ENCODE assay signal across 8 cellular contexts in genomic region chr7:116955801-116956514, GRCh38. TPM values are rescaled to one million over a fixed set of nuclear protein-coding genes. Genes with fewer than 3 reads are reported as not detected.
DNase-seq lines count a peak whose midpoint lies in the region; ATAC-seq and TF ChIP-seq lines count a peak whose summit lies in the region.

No MANE protein-coding gene starts in this region.

- peak overlapping the region in 1 of 2 experiments; percentile 88 for H3K4me3 ChIP-seq in mesenchymal stem cell (ENCODE audit: insufficient read depth in 1 of 2, low read depth in 1 of 2, low read length in 2 of 2)
- H3K4me3 ChIP-seq in effector memory CD4-positive, alpha-beta T cell (ENCODE audit: insufficient read depth, low read depth, low read length, poor library complexity, severe bottlenecking) = no peak overlapping the region

- H3K27me3 Mint-ChIP-seq in activated T-cell treated with anti-CD3 and anti-CD28 coated beads, Interleukin-2, amount 50 U/mL, for 72 hours (ENCODE audit: low read depth) = peaks cover 9% of the 10 kb centered on the region
- no peaks in the 10 kb centered on the region for H3K27me3 Mint-ChIP-seq in activated B cell treated with CpG ODN at 0.5 μM for 24 hours
- no peaks in the 10 kb centered on the region for H3K27me3 Mint-ChIP-seq in Calu3 (ENCODE audit: unreplicated experiment)

- intact Hi-C loops in activated B cell treated with CpG ODN at 0.5 μM for 24 hours (cut with micrococcal nuclease) = loop anchor here (2.0 to 5.0 kb wide), 2 partner anchors 29 to 789 kb away; no protein-coding TSS in a partner anchor
- intact Hi-C loops in Calu3 (cut with micrococcal nuclease; ENCODE audit: unreplicated experiment) = no loop called here

- peaks cover 0 to 3% of the 10 kb centered on the region in 2 experiments for H3K36me3 ChIP-seq in mesenchymal stem cell (ENCODE audit: control insufficient read depth in 1 of 2, insufficient read depth in 2 of 2, low read depth in 1 of 2, low read length in 2 of 2)
- H3K36me3 ChIP-seq in effector memory CD4-positive, alpha-beta T cell (ENCODE audit: control insufficient read depth, insufficient read depth, low read length) = no peaks in the 10 kb centered on the region

- H3K4ac ChIP-seq in mesenchymal stem cell (ENCODE audit: low read depth in 1 of 2, low read length in 2 of 2) = no peak overlapping the region

- POLR2A ChIA-PET in activated B cell treated with CpG ODN at 0.5 μM for 24 hours (lab: Charles Lee) = interaction anchor here (0.8 kb wide), 1 partner anchor 56 kb away, joined by 4 read pairs; no protein-coding TSS in a partner anchor

- no peak overlapping the region for H2BK12ac ChIP-seq in mesenchymal stem cell (ENCODE audit: low read length in 2 of 2)

- H3K9ac ChIP-seq in mesenchymal stem cell (ENCODE audit: low read length) = peak overlapping the region; percentile 96

- H3K18ac ChIP-seq in mesenchymal stem cell (ENCODE audit: low read depth in 1 of 2, low read length in 2 of 2) = no peak overlapping the region

- H3K23ac ChIP-seq in mesenchymal stem cell (ENCODE audit: low read length in 2 of 2) = no peak overlapping the region

- peaks cover 4% of the 10 kb centered on the region for H3K4me1 ChIP-seq in mesenchymal stem cell (ENCODE audit: control insufficient read depth, insufficient read depth, low read depth, low read length)
- H3K4me1 ChIP-seq in effector memory CD4-positive, alpha-beta T cell (ENCODE audit: control insufficient read depth, insufficient read depth, low read length, poor library complexity, severe bottlenecking) = peaks cover 7% of the 10 kb centered on the region

- WGBS in mesenchymal stem cell = 92% methylated on average over 4 of the region's 4 CpGs

- CTCF ChIA-PET in activated B cell treated with CpG ODN at 0.5 μM for 24 hours (lab: Charles Lee) (interaction anchor here (1.0 kb wide), 2 partner anchors 28 to 30 kb away, joined by 4 to 5 read pairs; no protein-coding TSS in a partner anchor), Calu3 (lab: Charles Lee) (no interaction called here)

- peak; percentile 18 to 25 for DNase-seq in activated T-cell treated with anti-CD3 and anti-CD28 coated beads, Interleukin-2, amount 50 U/mL, for 72 hours
- DNase-seq in activated T-cell treated with anti-CD3 and anti-CD28 coated beads for 4 hours (no peak), activated B cell treated with CpG ODN at 0.5 μM for 24 hours (no peak), mesenchymal stem cell (no peak), Calu3 (no peak), cerebellar nuclear complex (lab: John Stamatoyannopoulos, UW) (no peak)
- DNase-seq in effector memory CD4-positive, alpha-beta T cell = no peak

- no peak overlapping the region for H3K4me2 ChIP-seq in mesenchymal stem cell (ENCODE audit: low read length, poor library complexity, severe bottlenecking)

- no peak overlapping the region for H3K14ac ChIP-seq in mesenchymal stem cell (ENCODE audit: low read length in 2 of 2)

- no peak overlapping the region for H2AFZ ChIP-seq in mesenchymal stem cell (ENCODE audit: low read depth, low read length)

- no peak for TF ChIP-seq CTCF in activated B cell treated with CpG ODN at 0.5 μM for 24 hours (IDR thresholded peaks at IDR 0.05)
- no peak for TF ChIP-seq CTCF in Calu3 (IDR thresholded peaks at IDR 0.05; ENCODE audit: unreplicated experiment)

- H2AK5ac ChIP-seq in mesenchymal stem cell (ENCODE audit: low read length, severe bottlenecking) = no peak overlapping the region

- peak; percentile 63 to 71 for ATAC-seq in activated T-cell treated with anti-CD3 and anti-CD28 coated beads, Interleukin-2, amount 50 U/mL, for 72 hours (replicated peaks in 1 of 2)
- ATAC-seq in HG02973 (IDR thresholded peaks at IDR 0.05; ENCODE audit: unreplicated experiment) (peak; percentile 81), activated B cell treated with CpG ODN at 0.5 μM for 24 hours (ENCODE audit: low read depth) (peak; percentile 56)

- no TSS peak for BruUV-seq in Calu3 (replicated peaks; lab: Mats Ljungman, UMichigan)

- H3K9me3 Mint-ChIP-seq in activated T-cell treated with anti-CD3 and anti-CD28 coated beads, Interleukin-2, amount 50 U/mL, for 72 hours = no peaks in the 10 kb centered on the region
- H3K9me3 Mint-ChIP-seq in activated B cell treated with CpG ODN at 0.5 μM for 24 hours = no peaks in the 10 kb centered on the region
- H3K9me3 Mint-ChIP-seq in Calu3 (ENCODE audit: low read depth, unreplicated experiment) = no peaks in the 10 kb centered on the region

- H3K4me3 Mint-ChIP-seq in activated T-cell treated with anti-CD3 and anti-CD28 coated beads, Interleukin-2, amount 50 U/mL, for 72 hours = peak overlapping the region in 1 of 2 donors; percentile 94
- H3K4me3 Mint-ChIP-seq in activated B cell treated with CpG ODN at 0.5 μM for 24 hours = peak overlapping the region; percentile 45
- no peak overlapping the region for H3K4me3 Mint-ChIP-seq in Calu3 (ENCODE audit: low read depth, unreplicated experiment)

- no peak overlapping the region for H2BK120ac ChIP-seq in mesenchymal stem cell (ENCODE audit: low read depth, low read length)

- peaks cover 22% of the 10 kb centered on the region for H3K79me1 ChIP-seq in mesenchymal stem cell (replicated peaks; ENCODE audit: low read length, poor library complexity, severe bottlenecking)

- H3K9me3 ChIP-seq in mesenchymal stem cell (ENCODE audit: control insufficient read depth, low read length) = no peaks in the 10 kb centered on the region
- no peaks in the 10 kb centered on the region for H3K9me3 ChIP-seq in effector memory CD4-positive, alpha-beta T cell (ENCODE audit: control insufficient read depth, low read length)

- no peak overlapping the region for H4K8ac ChIP-seq in mesenchymal stem cell (ENCODE audit: low read length)

- H3K36me3 Mint-ChIP-seq in activated T-cell treated with anti-CD3 and anti-CD28 coated beads, Interleukin-2, amount 50 U/mL, for 72 hours (ENCODE audit: insufficient read depth in 2 of 2) = peaks cover 0 to 3% of the 10 kb centered on the region in 2 donors
- peaks cover 1% of the 10 kb centered on the region for H3K36me3 Mint-ChIP-seq in activated B cell treated with CpG ODN at 0.5 μM for 24 hours (ENCODE audit: low read depth)
- peaks cover 17% of the 10 kb centered on the region for H3K36me3 Mint-ChIP-seq in Calu3 (ENCODE audit: insufficient read depth, unreplicated experiment)

- H3K27ac Mint-ChIP-seq in activated T-cell treated with anti-CD3 and anti-CD28 coated beads, Interleukin-2, amount 50 U/mL, for 72 hours = peak overlapping the region; percentile 30
- peak overlapping the region; percentile 8 for H3K27ac Mint-ChIP-seq in activated B cell treated with CpG ODN at 0.5 μM for 24 hours
- H3K27ac Mint-ChIP-seq in Calu3 (ENCODE audit: unreplicated experiment) = no peak overlapping the region

- no peak overlapping the region for H2BK5ac ChIP-seq in mesenchymal stem cell (ENCODE audit: low read depth, low read length, poor library complexity, severe bottlenecking)

- no peak overlapping the region for H2BK15ac ChIP-seq in mesenchymal stem cell (ENCODE audit: low read depth, poor library complexity, severe bottlenecking)

- no peak overlapping the region for H3K27ac ChIP-seq in mesenchymal stem cell (ENCODE audit: low read length, poor library complexity, severe bottlenecking)
- no peak overlapping the region for H3K27ac ChIP-seq in effector memory CD4-positive, alpha-beta T cell (ENCODE audit: insufficient read depth, low read length, poor library complexity, severe bottlenecking)

- no peak overlapping the region for H4K91ac ChIP-seq in mesenchymal stem cell (ENCODE audit: low read length)

- no peaks in the 10 kb centered on the region for H3K27me3 ChIP-seq in mesenchymal stem cell (ENCODE audit: control insufficient read depth in 1 of 2, insufficient read depth in 1 of 2, low read length in 2 of 2)
- H3K27me3 ChIP-seq in effector memory CD4-positive, alpha-beta T cell (replicated peaks; ENCODE audit: control insufficient read depth, insufficient read depth, low read length, poor library complexity, severe bottlenecking) = no peaks in the 10 kb centered on the region

- H3K4me1 Mint-ChIP-seq in activated T-cell treated with anti-CD3 and anti-CD28 coated beads, Interleukin-2, amount 50 U/mL, for 72 hours (ENCODE audit: low read depth) = peaks cover 28% of the 10 kb centered on the region
- H3K4me1 Mint-ChIP-seq in activated B cell treated with CpG ODN at 0.5 μM for 24 hours = peaks cover 27% of the 10 kb centered on the region
- peaks cover 10% of the 10 kb centered on the region for H3K4me1 Mint-ChIP-seq in Calu3 (ENCODE audit: low read depth, unreplicated experiment)

RNA-seq across cellular contexts. Expression of gene ST7, which starts 2.7 kb away (rescaled TPM):
- total RNA-seq in activated T-cell treated with anti-CD3 and anti-CD28 coated beads, Interleukin-2, amount 50 U/mL, for 72 hours = 1 to 10 TPM; 6.2 to 7.2 TPM
- total RNA-seq in activated B cell treated with CpG ODN at 0.5 μM for 24 hours (8.3 and 8.5 TPM in 2 replicates), Calu3 (2022) (16.0 and 17.7 TPM in 2 replicates)
- 23.8 TPM for polyA plus RNA-seq in mesenchymal stem cell (2013, experiment 1 of 2)
- 24.5 TPM for polyA plus RNA-seq in mesenchymal stem cell (2013, experiment 2 of 2)

Comparison
In these comparisons a context has a peak if more than half of its experiments do, and no peak if none do; other contexts are left out.
1. DNase-seq: peak in activated T-cell treated with anti-CD3 and anti-CD28 coated beads, Interleukin-2, amount 50 U/mL, for 72 hours (2 of 2); none in activated T-cell treated with anti-CD3 and anti-CD28 coated beads for 4 hours (single experiment), activated B cell treated with CpG ODN at 0.5 μM for 24 hours (single experiment), mesenchymal stem cell (single experiment), Calu3 (single experiment), effector memory CD4-positive, alpha-beta T cell (0 of 3) and cerebellar nuclear complex (0 of 2).
2. Peak in every context shown above with its lines, with median percentiles within 50 percentile points of each other: ATAC-seq.